Comparison of ENCODE assay signal across 8 cellular contexts in the genomic region with DNA sequence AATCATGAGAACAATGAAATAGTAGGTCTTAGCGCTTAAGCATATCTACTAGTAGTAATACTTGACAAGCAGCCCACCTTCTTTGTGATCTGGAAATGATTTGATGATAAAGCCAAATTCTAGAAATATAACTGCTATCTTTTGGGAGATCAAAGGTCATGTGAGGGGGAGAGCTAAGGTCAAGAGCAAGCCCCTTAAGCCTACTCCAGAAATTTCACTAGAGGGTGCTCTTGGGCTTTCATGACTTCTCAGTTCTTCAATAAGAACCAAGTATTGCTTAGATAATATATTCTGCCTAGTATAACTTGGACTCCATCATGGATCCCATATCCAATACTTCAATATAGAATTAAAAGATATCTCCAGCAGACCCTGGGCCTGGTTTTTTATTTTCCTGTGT.
DNase-seq lines count a peak whose midpoint lies in the region; ATAC-seq, FAIRE-seq and TF ChIP-seq lines count a peak whose summit lies in the region.

No MANE protein-coding gene starts in this region.

- H4K20me1 ChIP-seq in keratinocyte (ENCODE audit: control insufficient read depth, extremely low read depth, insufficient read depth, low read length), result no peaks in the 10 kb centered on the region

- H3K4me3 ChIP-seq in keratinocyte (ENCODE audit: control insufficient read depth in 2 of 3, extremely low read depth in 1 of 3, insufficient read depth in 2 of 3, low read depth in 1 of 3, low read length in 3 of 3) (no peak overlapping the region), upper lobe of left lung (no peak overlapping the region)

- no peak overlapping the region for H2AFZ ChIP-seq in keratinocyte (ENCODE audit: control insufficient read depth, low read length)

- TF ChIP-seq POLR2A in upper lobe of left lung (IDR thresholded peaks at IDR 0.05), result no peak

- ATAC-seq in GM18502 (IDR thresholded peaks at IDR 0.05; ENCODE audit: poor library complexity, unreplicated experiment) (peak; percentile 83), HG03135 (IDR thresholded peaks at IDR 0.05; ENCODE audit: unreplicated experiment) (peak; percentile 66), upper lobe of left lung (ENCODE audit: low FRiP score in 2 of 2) (peak in 1 of 2 donors; percentile 80)

- no peaks in the 10 kb centered on the region for H3K9me3 ChIP-seq in keratinocyte (ENCODE audit: control insufficient read depth, low read depth, low read length)
- no peaks in the 10 kb centered on the region for H3K9me3 ChIP-seq in upper lobe of left lung

- no peaks in the 10 kb centered on the region for H3K79me2 ChIP-seq in keratinocyte (ENCODE audit: control insufficient read depth, insufficient read depth, low read length)

- H3K36me3 ChIP-seq in keratinocyte (ENCODE audit: control insufficient read depth in 2 of 2, extremely low read depth in 1 of 2, insufficient read depth in 2 of 2, low read length in 2 of 2), result no peaks in the 10 kb centered on the region
- no peaks in the 10 kb centered on the region for H3K36me3 ChIP-seq in upper lobe of left lung

- no peaks in the 10 kb centered on the region for H3K9me1 ChIP-seq in keratinocyte (ENCODE audit: control insufficient read depth, extremely low read depth, insufficient read depth, low read length)

- no peak for TF ChIP-seq EP300 in upper lobe of left lung (IDR thresholded peaks at IDR 0.05)

- H3K4me2 ChIP-seq in keratinocyte (ENCODE audit: control insufficient read depth, extremely low read depth, insufficient read depth, low read depth, low read length), result no peak overlapping the region

- no peaks in the 10 kb centered on the region for H3K4me1 ChIP-seq in keratinocyte (ENCODE audit: control insufficient read depth, extremely low read depth, insufficient read depth, low read length)
- no peaks in the 10 kb centered on the region for H3K4me1 ChIP-seq in upper lobe of left lung

- H3K27ac ChIP-seq in keratinocyte (ENCODE audit: control insufficient read depth, insufficient read depth, low read length) (no peak overlapping the region), upper lobe of left lung (no peak overlapping the region)

- H3K27me3 ChIP-seq in keratinocyte (ENCODE audit: control insufficient read depth, extremely low read depth, insufficient read depth, low read length) (no peaks in the 10 kb centered on the region), upper lobe of left lung (no peaks in the 10 kb centered on the region)

- dilution Hi-C loops in keratinocyte (cut with MboI; ENCODE audit: extremely low pct_ligation_motif_present, low sequenced_read_pairs), result no loop called here

- WGBS in upper lobe of left lung, 2 donors, result 88 to 96% methylated on average over 1 of the region's 1 CpG

- H3K9ac ChIP-seq in keratinocyte (ENCODE audit: control insufficient read depth, extremely low read depth, insufficient read depth, low read length), result no peak overlapping the region

- TF ChIP-seq CTCF in AG09319 (IDR thresholded peaks at IDR 0.05; ENCODE audit: low read depth, low read length) (peak; percentile 63), keratinocyte (optimal IDR thresholded peaks at IDR 0.05 in 1 of 3, IDR thresholded peaks at IDR 0.05 in 1 of 3, conservative IDR thresholded peaks at IDR 0.05 in 1 of 3; ENCODE audit: extremely low read depth in 1 of 3, insufficient read depth in 2 of 3, low read length in 3 of 3) (peak; percentile 28 to 60 (median 36)), upper lobe of left lung (IDR thresholded peaks at IDR 0.05) (peak in 5 of 6 experiments; percentile 40 to 67 (median 55))

- DNase-seq in AG09319 (ENCODE audit: extremely low read depth, low read depth) (peak; percentile 12), NCI-H510A (lab: John Stamatoyannopoulos, UW) (peak; percentile 11), astrocyte of the hippocampus (ENCODE audit: low read depth, low spot score) (peak; percentile 51), keratinocyte (ENCODE audit: low read depth, low spot score) (no peak), upper lobe of left lung (no peak)
- DNase-seq in stimulated activated CD4-positive, alpha-beta T cell treated with anti-CD3 and anti-CD28 coated beads, Interleukin-12 subunit alpha, Interleukin-12 subunit beta, amount 100 ng/mL, for 4 hours, result no peak

- peak; percentile 44 for FAIRE-seq in keratinocyte (lab: Jason Lieb, UNC)

Comparison
In these comparisons a context has a peak if more than half of its experiments do, and no peak if none do; other contexts are left out.
1. DNase-seq: peak in AG09319 (single experiment), NCI-H510A (single experiment) and astrocyte of the hippocampus (single experiment); none in keratinocyte (single experiment), upper lobe of left lung (0 of 2) and stimulated activated CD4-positive, alpha-beta T cell treated with anti-CD3 and anti-CD28 coated beads, Interleukin-12 subunit alpha, Interleukin-12 subunit beta, amount 100 ng/mL, for 4 hours (single experiment).
2. Peak in every context shown above with its lines, with median percentiles within 50 percentile points of each other: CTCF ChIP-seq.